In genomic region chr19:11223208-11223607, GRCh38 we compare ENCODE assay signal across 5 cellular contexts.
TF ChIP-seq lines count a peak whose summit lies in the region.

No MANE protein-coding gene starts in this region.

TF ChIP-seq in SK-N-SH, 30 proteins besides CTCF, POLR2A, EP300 and RAD21:
- TF ChIP-seq RCOR1 (IDR thresholded peaks at IDR 0.05; ENCODE audit: low read length): no peak
- no peak for TF ChIP-seq FOXM1 (IDR thresholded peaks at IDR 0.05; ENCODE audit: low read depth)
- no peak for TF ChIP-seq USF2 (IDR thresholded peaks at IDR 0.05; ENCODE audit: borderline replicate concordance, low read depth, low read length)
- peak; percentile 28; the same call in 1 of the 2 replicates for TF ChIP-seq USF1 (IDR thresholded peaks at IDR 0.05; ENCODE audit: borderline replicate concordance, low read depth)
- TF ChIP-seq FOXJ3 (CRISPR knock-in tag; IDR thresholded peaks at IDR 0.05): no peak
- TF ChIP-seq CHD2 (IDR thresholded peaks at IDR 0.05; ENCODE audit: low read length, partially characterized antibody): no peak
- no peak for TF ChIP-seq POLR2AphosphoS5 (IDR thresholded peaks at IDR 0.05; ENCODE audit: low read depth, low read length)
- TF ChIP-seq PBX3 (IDR thresholded peaks at IDR 0.05): no peak

TF ChIP-seq in SK-N-SH treated with all-trans-retinoic acid at 6 μM for 48 hours, 23 proteins besides CTCF, POLR2A, EP300 and RAD21:
- no peak for TF ChIP-seq CSDC2 (CRISPR knock-in tag; IDR thresholded peaks at IDR 0.05)
- TF ChIP-seq TCF4 (CRISPR knock-in tag; IDR thresholded peaks at IDR 0.05; ENCODE audit: borderline replicate concordance): no peak
- no peak for TF ChIP-seq ESRRG (CRISPR knock-in tag; IDR thresholded peaks at IDR 0.05)
- no peak for TF ChIP-seq TSHZ2 (CRISPR knock-in tag; IDR thresholded peaks at IDR 0.05)
- no peak for TF ChIP-seq ZFP3 (CRISPR knock-in tag; IDR thresholded peaks at IDR 0.05)

TF ChIP-seq in HepG2, 621 proteins besides CTCF, POLR2A, EP300 and RAD21:
- TF ChIP-seq ATF4 (CRISPR knock-in tag; IDR thresholded peaks at IDR 0.05): no peak
- TF ChIP-seq NFYB (CRISPR knock-in tag; IDR thresholded peaks at IDR 0.05): peak; percentile 69

TF ChIP-seq in HEK293T, 16 proteins besides CTCF, POLR2A, EP300 and RAD21:
- no peak for TF ChIP-seq SUZ12 (IDR thresholded peaks at IDR 0.05)
- no peak for TF ChIP-seq FOXK2 (IDR thresholded peaks at IDR 0.05)
- no peak for TF ChIP-seq NFRKB (IDR thresholded peaks at IDR 0.05)
- no peak for TF ChIP-seq ARNT (IDR thresholded peaks at IDR 0.05)
- TF ChIP-seq LEF1 (IDR thresholded peaks at IDR 0.05; ENCODE audit: borderline replicate concordance): no peak
- TF ChIP-seq HDGF (IDR thresholded peaks at IDR 0.05; ENCODE audit: borderline replicate concordance): no peak
- no peak for TF ChIP-seq BHLHE40 (IDR thresholded peaks at IDR 0.05; ENCODE audit: borderline replicate concordance)
- TF ChIP-seq FOXM1 (IDR thresholded peaks at IDR 0.05; ENCODE audit: borderline replicate concordance): no peak
- TF ChIP-seq CTBP1 (IDR thresholded peaks at IDR 0.05; ENCODE audit: borderline replicate concordance): no peak
- no peak for TF ChIP-seq FOXA1 (IDR thresholded peaks at IDR 0.05)
- no peak for TF ChIP-seq ZNF384 (IDR thresholded peaks at IDR 0.05)
- no peak for TF ChIP-seq TARDBP (IDR thresholded peaks at IDR 0.05)
- TF ChIP-seq ELF4 (IDR thresholded peaks at IDR 0.05): no peak

TF ChIP-seq in GM23338, 12 proteins besides CTCF, POLR2A, EP300 and RAD21:
- TF ChIP-seq STAT1 (IDR thresholded peaks at IDR 0.05; ENCODE audit: unreplicated experiment) (no peak), ZNF462 (CRISPR knock-in tag; IDR thresholded peaks at IDR 0.05) (no peak), ZNF114 (CRISPR knock-in tag; IDR thresholded peaks at IDR 0.05) (no peak), NANOG (IDR thresholded peaks at IDR 0.05; ENCODE audit: borderline replicate concordance) (no peak), EZH2 (IDR thresholded peaks at IDR 0.05; ENCODE audit: low read depth, unreplicated experiment) (no peak), JUNB (IDR thresholded peaks at IDR 0.05; ENCODE audit: unreplicated experiment) (no peak), POLR2AphosphoS5 (IDR thresholded peaks at IDR 0.05; ENCODE audit: low read depth) (no peak), ETS1 (IDR thresholded peaks at IDR 0.05) (no peak), REST (IDR thresholded peaks at IDR 0.05; ENCODE audit: unreplicated experiment) (no peak), CREB1 (CRISPR knock-in tag; IDR thresholded peaks at IDR 0.05; ENCODE audit: low read depth) (no peak)
